14 cellular contexts compared by ENCODE assay signal in genomic region chr6:137769797-137770362, GRCh38.
"Had no signal": no experiment of that assay in that cellular context is flagged by ENCODE, and none has a peak within 500 bp of the region (broad histone marks: within the 10 kb centered on the region; RNA-seq: fewer than 3 reads in every experiment).

No MANE protein-coding gene starts in this region.

- H3K4me3 ChIP-seq: colonic mucosa, left lung, pancreas, transverse colon, vagina had no signal

- ATAC-seq: left lung; naive thymus-derived CD8-positive, alpha-beta T cell; pancreas had no signal

- H3K27ac ChIP-seq: colonic mucosa, pancreas, transverse colon, vagina had no signal

- H3K36me3 ChIP-seq: colonic mucosa, left lung, pancreas, transverse colon, vagina had no signal

- H3K9me3 ChIP-seq: colonic mucosa, pancreas, vagina had no signal

- H3K27me3 ChIP-seq: colonic mucosa, left lung, pancreas, transverse colon, vagina had no signal

- H3K4me1 ChIP-seq: colonic mucosa, pancreas, vagina had no signal

- DNase-seq: activated CD4-positive, alpha-beta T cell treated with anti-CD3 and anti-CD28 coated beads, Interleukin-2, amount 10 ng/mL, durations not matched to agents 7 days and 5 days; activated naive CD4-positive, alpha-beta T cell; activated naive CD8-positive, alpha-beta T cell treated with anti-CD3 and anti-CD28 coated beads, Interleukin-2, amount 10 ng/mL, durations not matched to agents 7 days and 5 days; central memory CD4-positive, alpha-beta T cell; colonic mucosa; hippocampal formation; kidney; left lung; naive thymus-derived CD8-positive, alpha-beta T cell; pancreas; stimulated activated CD4-positive, alpha-beta T cell treated with anti-CD3 and anti-CD28 coated beads, Interleukin-12 subunit alpha, Interleukin-12 subunit beta, amount 100 ng/mL, for 4 hours; stimulated activated naive CD4-positive, alpha-beta T cell treated with Interleukin-2 at 50 U/mL for 16 hours; transverse colon had no signal
